In the genomic region with DNA sequence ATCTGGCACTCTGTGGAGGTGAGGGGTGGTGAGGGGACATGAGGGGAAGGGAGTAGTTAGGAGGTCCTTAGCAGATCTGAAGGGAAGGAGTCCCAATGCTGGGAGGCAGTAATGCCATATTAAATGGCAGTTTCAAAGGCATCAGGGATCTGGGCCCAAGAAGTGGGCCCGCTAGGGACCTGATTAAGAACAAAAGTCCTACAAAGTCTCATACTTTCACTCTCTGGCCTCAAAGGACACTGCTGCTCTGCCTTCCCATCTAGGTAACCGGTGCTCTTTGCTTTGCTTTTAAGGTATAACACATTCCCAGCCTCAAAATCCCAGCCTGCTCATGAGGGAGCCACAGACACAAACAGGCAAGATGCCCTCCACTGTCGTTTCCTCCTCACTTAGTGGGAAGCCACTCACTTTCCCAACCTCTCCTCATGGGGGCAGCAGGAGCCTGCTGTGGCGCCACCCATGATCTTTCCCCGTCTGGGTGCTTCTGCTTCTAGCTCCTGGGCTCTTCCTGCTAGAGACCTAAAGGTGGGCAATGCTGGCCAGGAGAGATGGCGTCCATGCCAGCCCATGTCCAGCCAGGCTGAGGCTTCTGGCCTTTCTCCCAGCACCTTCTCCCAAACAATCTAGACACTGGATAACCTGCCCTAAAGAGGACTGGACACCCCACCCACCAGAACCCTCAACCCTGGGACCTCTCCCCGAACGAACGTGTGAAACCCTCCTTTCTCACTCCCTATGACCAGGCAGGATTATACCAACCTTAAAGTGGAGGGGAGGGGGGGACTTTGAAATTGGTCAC, we compare ENCODE assay signal across 9 cellular contexts.
DNase-seq lines count a peak whose midpoint lies in the region; ATAC-seq, FAIRE-seq and TF ChIP-seq lines count a peak whose summit lies in the region.
"Had no signal": no experiment of that assay in that cellular context is flagged by ENCODE, and none has a peak within 500 bp of the region (broad histone marks: within the 10 kb centered on the region; RNA-seq: fewer than 3 reads in every experiment).

No MANE protein-coding gene starts in this region.

- H3K27me3 ChIP-seq in brain microvascular endothelial cell (replicated peaks) = no peaks in the 10 kb centered on the region

- in situ Hi-C loops in brain microvascular endothelial cell (cut with HindIII; ENCODE audit: low pct_ligation_motif_present, low sequenced_read_pairs) = loop anchor here (10.0 kb wide), 1 partner anchor 119 kb away; no protein-coding TSS in a partner anchor

- H3K36me3 ChIP-seq in brain microvascular endothelial cell (replicated peaks) = no peaks in the 10 kb centered on the region

- no peak overlapping the region for H3K4me3 ChIP-seq in brain microvascular endothelial cell (ENCODE audit: low read depth, low read length)

- TF ChIP-seq CTCF in brain microvascular endothelial cell (IDR thresholded peaks at IDR 0.05; ENCODE audit: low read depth, low read length, missing control alignments) = peak; percentile 94

- no peak for FAIRE-seq in HTR-8/SVneo (lab: Jason Lieb, UNC)
- no peak for FAIRE-seq in RCC 7860 (lab: Jason Lieb, UNC)
- FAIRE-seq: islet of Langerhans had no signal

- DNase-seq in activated CD4-positive, alpha-beta T cell treated with anti-CD3 and anti-CD28 coated beads for 48 hours = peak; percentile 66
- no peak for DNase-seq in activated CD4-positive, alpha-beta T cell treated with anti-CD3 and anti-CD28 coated beads, Interleukin-2, amount 50 U/mL, for 4 hours
- DNase-seq in HTR-8/SVneo (ENCODE audit: insufficient read length, low spot score) (peak; percentile 72), RCC 7860 (ENCODE audit: low spot score) (peak; percentile 61), brain microvascular endothelial cell (peak; percentile 53), iris pigment epithelial cell (ENCODE audit: low read depth) (peak; percentile 66)
- DNase-seq in stimulated activated CD4-positive, alpha-beta T cell treated with anti-CD3 and anti-CD28 coated beads, Interleukin-2, amount 100 ng/mL, for 24 hours = peak; percentile 43 to 46

- no peak overlapping the region for H3K27ac ChIP-seq in brain microvascular endothelial cell

- peak; percentile 72 for ATAC-seq in GM21619 (IDR thresholded peaks at IDR 0.05; ENCODE audit: unreplicated experiment)

Comparison
In these comparisons a context has a peak if more than half of its experiments do, and no peak if none do; other contexts are left out.
1. DNase-seq: peak in activated CD4-positive, alpha-beta T cell treated with anti-CD3 and anti-CD28 coated beads for 48 hours (single experiment), HTR-8/SVneo (single experiment), RCC 7860 (single experiment), brain microvascular endothelial cell (single experiment), iris pigment epithelial cell (single experiment) and stimulated activated CD4-positive, alpha-beta T cell treated with anti-CD3 and anti-CD28 coated beads, Interleukin-2, amount 100 ng/mL, for 24 hours (2 of 2); none in activated CD4-positive, alpha-beta T cell treated with anti-CD3 and anti-CD28 coated beads, Interleukin-2, amount 50 U/mL, for 4 hours (0 of 2).